8 cellular contexts compared by ENCODE assay signal in genomic region chr12:111298583-111299436, GRCh38.
A peak's percentile ranks its signal among the peaks of the same experiment; 100 is the strongest.
DNase-seq lines count a peak whose midpoint lies in the region; ATAC-seq and TF ChIP-seq lines count a peak whose summit lies in the region.

No MANE protein-coding gene starts in this region.

- TF ChIP-seq CTCF in NB4 (IDR thresholded peaks at IDR 0.05; ENCODE audit: low read depth, low read length) = peak; percentile 98

- H3K36me3 Mint-ChIP-seq in memory B cell = peaks cover 3% of the 10 kb centered on the region

- no peak for TF ChIP-seq POLR2A in NB4 (IDR thresholded peaks at IDR 0.05; ENCODE audit: extremely low read depth, insufficient read length)

- DNase-seq in NCI-H146 (lab: John Stamatoyannopoulos, UW) (peak; percentile 40), NCI-H146 treated with DMSO at 0.1 percent for 48 hours (lab: John Stamatoyannopoulos, UW; ENCODE audit: unreplicated experiment) (no peak), NB4 (ENCODE audit: low read depth) (peak; percentile 75), dedifferentiated amniotic fluid mesenchymal stem cell (ENCODE audit: extremely low spot score) (peak; percentile 35), memory B cell (ENCODE audit: low spot score in 2 of 2) (peak; percentile 32 to 62), GDM1 (lab: John Stamatoyannopoulos, UW) (no peak)
- DNase-seq in activated CD4-positive, alpha-beta T cell treated with anti-CD3 and anti-CD28 coated beads for 4 hours = peak; percentile 31 to 36
- DNase-seq in stimulated activated CD8-positive, alpha-beta memory T cell treated with anti-CD3 and anti-CD28 coated beads, Interleukin-4, amount 100 ng/mL, for 24 hours (ENCODE audit: low read depth) = peak; percentile 48

- H3K9me3 Mint-ChIP-seq in memory B cell = peaks cover 3% of the 10 kb centered on the region

- H3K27ac Mint-ChIP-seq in memory B cell = no peak overlapping the region

- peak; percentile 67 for ATAC-seq in memory B cell (ENCODE audit: low read depth)

- no peak overlapping the region for H3K4me3 Mint-ChIP-seq in memory B cell

- peaks cover 10% of the 10 kb centered on the region for H3K27me3 Mint-ChIP-seq in memory B cell

- H3K4me1 Mint-ChIP-seq in memory B cell = no peaks in the 10 kb centered on the region

- H3K4me3 ChIP-seq in NB4 (ENCODE audit: low read depth, low read length) = no peak overlapping the region

Comparison
In these comparisons a context has a peak if more than half of its experiments do, and no peak if none do; other contexts are left out.
1. DNase-seq: peak in NCI-H146 (single experiment), NB4 (single experiment), activated CD4-positive, alpha-beta T cell treated with anti-CD3 and anti-CD28 coated beads for 4 hours (2 of 2), dedifferentiated amniotic fluid mesenchymal stem cell (single experiment), memory B cell (2 of 2) and stimulated activated CD8-positive, alpha-beta memory T cell treated with anti-CD3 and anti-CD28 coated beads, Interleukin-4, amount 100 ng/mL, for 24 hours (single experiment); none in NCI-H146 treated with DMSO at 0.1 percent for 48 hours (single experiment) and GDM1 (single experiment).